In genomic region chr21:39400173-39400572, GRCh38 we compare ENCODE assay signal across 18 cellular contexts. TPM values are rescaled to one million over a fixed set of nuclear protein-coding genes. Genes with fewer than 3 reads are reported as not detected.
"Had no signal": no experiment of that assay in that cellular context is flagged by ENCODE, and none has a peak within 500 bp of the region (broad histone marks: within the 10 kb centered on the region; RNA-seq: fewer than 3 reads in every experiment).

No MANE protein-coding gene starts in this region.

- H3K4me3 Mint-ChIP-seq: naive thymus-derived CD8-positive, alpha-beta T cell; neural crest cell had no signal

- H3K9me3 ChIP-seq: colonic mucosa, heart left ventricle, mucosa of descending colon, ovary had no signal

- H3K4me1 Mint-ChIP-seq: neural crest cell had no signal

- H3K27ac ChIP-seq: colonic mucosa, heart left ventricle, ovary had no signal

- H3K27ac Mint-ChIP-seq: naive thymus-derived CD8-positive, alpha-beta T cell; progenitor cell of endocrine pancreas had no signal

- DNase-seq: colonic mucosa; dermis blood vessel endothelial cell; foreskin melanocyte; heart left ventricle; hippocampal formation; kidney glomerular epithelial cell; mucosa of descending colon; naive thymus-derived CD8-positive, alpha-beta T cell; nucleus accumbens; ovary; right cardiac atrium; small intestine; stimulated activated CD4-positive, alpha-beta T cell treated with anti-CD3 and anti-CD28 coated beads, Interleukin-2, amount 100 ng/mL, for 48 hours; stimulated activated naive CD4-positive, alpha-beta T cell treated with Interleukin-2 at 50 U/mL for 16 hours; trophoblast cell had no signal

- ATAC-seq: heart left ventricle; mucosa of descending colon; naive thymus-derived CD8-positive, alpha-beta T cell; right cardiac atrium had no signal

- H3K27me3 Mint-ChIP-seq: naive thymus-derived CD8-positive, alpha-beta T cell; progenitor cell of endocrine pancreas had no signal

- H3K4me1 ChIP-seq: colonic mucosa had no signal

- H3K36me3 ChIP-seq: colonic mucosa, ovary had no signal

- H3K9me3 Mint-ChIP-seq: naive thymus-derived CD8-positive, alpha-beta T cell; neural crest cell had no signal

- H3K4me3 ChIP-seq: colonic mucosa, heart left ventricle, mucosa of descending colon, ovary had no signal

- H3K27me3 ChIP-seq: colonic mucosa, heart left ventricle, ovary had no signal

RNA-seq across cellular contexts. Expression of gene SH3BGR, which starts 51.6 kb away (rescaled TPM):
- polyA plus RNA-seq: endothelial cell of umbilical vein had no signal
